Comparison of ENCODE assay signal across 8 cellular contexts in the genomic region with DNA sequence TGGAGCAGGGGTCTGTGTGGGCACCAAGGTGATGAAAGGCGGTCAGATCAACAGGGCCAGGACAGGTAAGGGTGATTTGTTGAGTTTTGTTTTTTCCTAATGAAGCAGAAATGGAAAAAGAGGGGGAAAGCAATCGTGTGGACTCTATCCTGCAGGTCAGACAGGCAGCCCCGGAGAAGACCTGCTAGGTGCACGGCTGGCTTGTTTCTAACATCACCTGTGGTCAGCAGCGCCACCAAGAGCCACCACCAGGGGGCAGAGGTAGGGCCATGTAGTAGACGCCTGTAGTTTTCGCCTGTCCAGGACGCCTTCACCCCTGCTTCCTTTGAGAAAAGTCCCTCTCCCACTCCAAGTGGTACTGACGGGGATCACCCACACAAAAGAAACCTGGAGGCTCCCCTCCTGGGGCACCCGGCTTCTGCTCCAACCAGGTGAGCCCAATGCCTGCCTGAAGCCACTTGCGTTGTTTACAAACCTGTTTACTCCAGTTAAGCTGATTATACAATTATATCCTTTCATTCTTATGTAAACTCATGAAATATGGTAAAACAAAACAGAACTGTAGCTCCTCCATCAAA. TPM values are rescaled to one million over a fixed set of nuclear protein-coding genes. Genes with fewer than 3 reads are reported as not detected.
DNase-seq lines count a peak whose midpoint lies in the region; ATAC-seq and TF ChIP-seq lines count a peak whose summit lies in the region.

No MANE protein-coding gene starts in this region.

- POLR2A ChIA-PET in activated naive CD8-positive, alpha-beta T cell treated with anti-CD3 and anti-CD28 coated beads, Interleukin-2, amount 10 ng/mL, durations not matched to agents 7 days and 5 days (lab: Charles Lee), result interaction anchor here (0.6 to 1.4 kb wide), 3 partner anchors 64 to 149 kb away, joined by 3 read pairs; no protein-coding TSS in a partner anchor

- no peak overlapping the region for H3K4me3 ChIP-seq in SU-DHL-6 (ENCODE audit: insufficient read depth, low read length, poor library complexity, severe bottlenecking)
- H3K4me3 ChIP-seq in heart left ventricle, result no peak overlapping the region
- peak overlapping the region; percentile 16 for H3K4me3 ChIP-seq in psoas muscle
- H3K4me3 ChIP-seq in aorta (ENCODE audit: low read length in 2 of 2), result no peak overlapping the region

- H3K4me2 ChIP-seq in SU-DHL-6 (ENCODE audit: low read depth, low read length, poor library complexity, severe bottlenecking), result peak overlapping the region; percentile 26

- no peak for ATAC-seq in activated naive CD8-positive, alpha-beta T cell treated with anti-CD3 and anti-CD28 coated beads, Interleukin-2, amount 10 ng/mL, durations not matched to agents 7 days and 5 days (ENCODE audit: low read depth)
- ATAC-seq in heart left ventricle (peak in 3 of 4 donors; percentile 52 to 62 (median 55)), psoas muscle (peak; percentile 58 to 70 (median 66)), aorta (ENCODE audit: low FRiP score) (peak; percentile 75)

- no peak overlapping the region for H3K9ac ChIP-seq in SU-DHL-6 (ENCODE audit: low read length)

- peak overlapping the region; percentile 92 for H2AFZ ChIP-seq in SU-DHL-6 (ENCODE audit: low read depth, low read length, severe bottlenecking)

- peaks cover 2 to 39% (median 25%) of the 10 kb centered on the region in 12 donors for H3K4me1 ChIP-seq in heart left ventricle
- peaks cover 28% of the 10 kb centered on the region for H3K4me1 ChIP-seq in psoas muscle
- no peaks in the 10 kb centered on the region for H3K4me1 ChIP-seq in aorta (ENCODE audit: control insufficient read depth in 1 of 2, insufficient read depth in 2 of 2, low read length in 2 of 2)

- H3K9me3 ChIP-seq in SU-DHL-6 (ENCODE audit: insufficient read depth, low read length) (no peaks in the 10 kb centered on the region), heart left ventricle (no peaks in the 10 kb centered on the region), psoas muscle (no peaks in the 10 kb centered on the region), aorta (ENCODE audit: control insufficient read depth, low read length) (no peaks in the 10 kb centered on the region)

- H3K79me2 ChIP-seq in SU-DHL-6 (ENCODE audit: insufficient read depth, low read length), result peaks cover 29% of the 10 kb centered on the region

- TF ChIP-seq CTCF in SU-DHL-6 (IDR thresholded peaks at IDR 0.05; ENCODE audit: insufficient read depth, low read length, poor library complexity, severe bottlenecking) (peak; percentile 72), heart left ventricle (IDR thresholded peaks at IDR 0.05) (peak; percentile 86 to 96 (median 92)), psoas muscle (IDR thresholded peaks at IDR 0.05) (peak; percentile 94)

- H3K27ac ChIP-seq in SU-DHL-6 (ENCODE audit: low read depth, low read length) (no peak overlapping the region), heart left ventricle (no peak overlapping the region), psoas muscle (peak overlapping the region; percentile 13), aorta (ENCODE audit: low read depth in 1 of 2, low read length in 2 of 2) (no peak overlapping the region)

- H3K36me3 ChIP-seq in SU-DHL-6 (ENCODE audit: low read length) (no peaks in the 10 kb centered on the region), heart left ventricle (peaks cover 0 to 18% (median 4%) of the 10 kb centered on the region in 9 donors), psoas muscle (ENCODE audit: insufficient read depth in 1 of 2, low read depth in 1 of 2) (peaks cover 3 to 21% of the 10 kb centered on the region in 2 donors), aorta (ENCODE audit: control insufficient read depth in 1 of 2, insufficient read depth in 2 of 2, low read length in 1 of 2) (no peaks in the 10 kb centered on the region)

- 0 out of 2 replicates have a peak, but pooled peaks cover 3% of the 10 kb centered on the region for H3F3A ChIP-seq in SU-DHL-6 (ENCODE audit: insufficient read depth)

- no peaks in the 10 kb centered on the region for H3K27me3 ChIP-seq in SU-DHL-6 (ENCODE audit: low read length)
- H3K27me3 ChIP-seq in heart left ventricle, result peaks cover 0 to 2% (median 0%) of the 10 kb centered on the region in 9 donors
- H3K27me3 ChIP-seq in psoas muscle (ENCODE audit: insufficient read depth in 3 of 3, low read length in 2 of 3), result peaks cover 0 to 2% (median 0%) of the 10 kb centered on the region in 3 donors
- no peaks in the 10 kb centered on the region for H3K27me3 ChIP-seq in aorta (ENCODE audit: control insufficient read depth in 1 of 2, insufficient read depth in 2 of 2, low read length in 1 of 2)

- H3K36me3 Mint-ChIP-seq in activated naive CD8-positive, alpha-beta T cell treated with anti-CD3 and anti-CD28 coated beads, Interleukin-2, amount 10 ng/mL, durations not matched to agents 7 days and 5 days, result peaks cover 11% of the 10 kb centered on the region

- WGBS in heart left ventricle, 4 donors, result 14 to 23% (median 18%) methylated on average over 11 of the region's 11 CpGs
- 16 to 17% (median 17%) methylated on average over 11 of the region's 11 CpGs for WGBS in psoas muscle, 3 donors
- 15 to 17% methylated on average over 11 of the region's 11 CpGs for WGBS in aorta, 2 donors

- no peaks in the 10 kb centered on the region for H3K9me2 ChIP-seq in SU-DHL-6 (replicated peaks; ENCODE audit: insufficient read depth, low read length)

- H3K27ac Mint-ChIP-seq in activated naive CD8-positive, alpha-beta T cell treated with anti-CD3 and anti-CD28 coated beads, Interleukin-2, amount 10 ng/mL, durations not matched to agents 7 days and 5 days, result peak overlapping the region; percentile 78

- no peaks in the 10 kb centered on the region for H4K20me1 ChIP-seq in SU-DHL-6 (ENCODE audit: low read depth, low read length)

- H3K27me3 Mint-ChIP-seq in activated naive CD8-positive, alpha-beta T cell treated with anti-CD3 and anti-CD28 coated beads, Interleukin-2, amount 10 ng/mL, durations not matched to agents 7 days and 5 days, result peaks cover 16% of the 10 kb centered on the region

- intact Hi-C loops in heart left ventricle (cut with DNase I), result loop anchor here in 9 of 10 donors (1.0 to 10.0 kb wide), 4 partner anchors 160 to 408 kb away; no protein-coding TSS in a partner anchor
- intact Hi-C loops in psoas muscle (cut with DNase I), result loop anchor here (1.0 to 10.0 kb wide), 4 partner anchors 61 to 408 kb away; no protein-coding TSS in a partner anchor
- intact Hi-C loops in aorta (cut with DNase I), result loop anchor here in 1 of 2 donors (2.0 kb wide), 1 partner anchor 160 kb away; no protein-coding TSS in a partner anchor

- peaks cover 28% of the 10 kb centered on the region for H3K4me1 Mint-ChIP-seq in activated naive CD8-positive, alpha-beta T cell treated with anti-CD3 and anti-CD28 coated beads, Interleukin-2, amount 10 ng/mL, durations not matched to agents 7 days and 5 days

- DNase-seq in NCI-H1694 treated with DMSO at 0.1 percent for 48 hours (lab: John Stamatoyannopoulos, UW), result peak; percentile 27
- no peak for DNase-seq in NCI-H1694 (lab: John Stamatoyannopoulos, UW)
- peak; percentile 76 for DNase-seq in NAMALWA (ENCODE audit: low spot score)
- DNase-seq in activated naive CD8-positive, alpha-beta T cell treated with anti-CD3 and anti-CD28 coated beads, Interleukin-2, amount 10 ng/mL, durations not matched to agents 7 days and 5 days, result peak; percentile 86
- peak; percentile 78 to 92 (median 84) for DNase-seq in heart left ventricle
- peak; percentile 88 to 93 for DNase-seq in psoas muscle
- DNase-seq in aorta, result peak; percentile 90 to 95

- no peak for TF ChIP-seq POLR2A in heart left ventricle (IDR thresholded peaks at IDR 0.05)

- peak overlapping the region; percentile 72 for H3K4me3 Mint-ChIP-seq in activated naive CD8-positive, alpha-beta T cell treated with anti-CD3 and anti-CD28 coated beads, Interleukin-2, amount 10 ng/mL, durations not matched to agents 7 days and 5 days

- no peaks in the 10 kb centered on the region for H3K9me3 Mint-ChIP-seq in activated naive CD8-positive, alpha-beta T cell treated with anti-CD3 and anti-CD28 coated beads, Interleukin-2, amount 10 ng/mL, durations not matched to agents 7 days and 5 days

RNA-seq across cellular contexts. Expression of gene SEC14L1, which starts 54.2 kb away (rescaled TPM):
- total RNA-seq in activated naive CD8-positive, alpha-beta T cell treated with anti-CD3 and anti-CD28 coated beads, Interleukin-2, amount 10 ng/mL, durations not matched to agents 7 days and 5 days, result 10 to 100 TPM; 74.6 to 77.5 TPM
- total RNA-seq in heart left ventricle, result 100 to 1,000 TPM in 1 of 9 donors, 10 to 100 TPM in 8; 43.6 to 116 (median 53.7) TPM
- polyA plus RNA-seq in heart left ventricle, result 10 to 100 TPM; 26.6 to 69.5 TPM
- total RNA-seq in psoas muscle, result 10 to 100 TPM; 68.7 to 98.9 (median 73.0) TPM
- polyA plus RNA-seq in psoas muscle, result 10 to 100 TPM; 38.6 to 84.2 (median 43.2) TPM
- total RNA-seq in aorta, result 10 to 100 TPM; 79.2 to 99.8 TPM
- polyA plus RNA-seq in aorta, result 10 to 100 TPM; 17.2 to 19.2 TPM
